In the genomic region with DNA sequence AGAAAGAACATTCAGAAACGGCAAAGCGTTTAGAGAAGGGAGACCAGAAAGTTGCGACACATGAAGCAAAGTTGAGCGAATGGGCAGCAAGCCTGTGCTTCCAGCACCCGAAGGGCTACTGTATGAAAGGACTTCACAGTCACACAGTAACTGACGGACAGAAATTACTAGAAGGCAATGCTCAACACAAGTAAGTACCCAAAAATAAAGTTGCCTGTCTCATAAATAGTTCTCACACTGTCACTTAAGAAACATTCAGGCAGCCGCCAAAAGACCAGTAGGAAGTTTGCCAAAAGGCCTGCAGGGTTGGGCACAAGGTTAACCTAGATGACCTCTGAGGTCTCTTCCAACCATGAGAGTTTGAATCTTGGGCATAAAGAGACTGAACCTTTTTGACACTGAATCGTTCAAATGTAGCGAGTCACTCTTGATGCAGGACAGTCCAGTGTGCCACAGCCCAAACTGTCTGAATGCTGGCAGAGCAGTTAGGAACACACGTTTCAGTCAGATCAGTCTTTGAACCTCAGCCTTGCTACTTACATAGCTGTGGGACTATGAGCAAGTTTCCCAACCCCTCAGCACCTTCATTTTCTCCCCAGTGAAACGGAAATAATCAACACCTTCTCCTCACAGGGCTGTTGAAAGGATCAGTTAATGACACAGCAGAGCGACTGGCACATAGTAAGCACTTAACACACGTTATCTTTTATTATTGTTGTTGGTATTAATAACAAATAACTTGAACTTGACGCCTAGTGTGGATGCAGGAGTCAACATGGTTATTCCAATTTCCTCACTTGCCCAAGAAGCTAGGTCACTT, we compare ENCODE assay signal across 1 cellular context.
A peak's percentile ranks its signal among the peaks of the same experiment; 100 is the strongest.
TF ChIP-seq lines count a peak whose summit lies in the region.

No MANE protein-coding gene starts in this region.

TF ChIP-seq in K562, 482 proteins besides CTCF, POLR2A, EP300 and RAD21:
- TF ChIP-seq TEAD1 (CRISPR knock-in tag; IDR thresholded peaks at IDR 0.05) (no peak), CEBPB (tag; IDR thresholded peaks at IDR 0.05) (0 out of 2 replicates have a peak, but pooled peaks have one; percentile 14)
